In the genomic region with DNA sequence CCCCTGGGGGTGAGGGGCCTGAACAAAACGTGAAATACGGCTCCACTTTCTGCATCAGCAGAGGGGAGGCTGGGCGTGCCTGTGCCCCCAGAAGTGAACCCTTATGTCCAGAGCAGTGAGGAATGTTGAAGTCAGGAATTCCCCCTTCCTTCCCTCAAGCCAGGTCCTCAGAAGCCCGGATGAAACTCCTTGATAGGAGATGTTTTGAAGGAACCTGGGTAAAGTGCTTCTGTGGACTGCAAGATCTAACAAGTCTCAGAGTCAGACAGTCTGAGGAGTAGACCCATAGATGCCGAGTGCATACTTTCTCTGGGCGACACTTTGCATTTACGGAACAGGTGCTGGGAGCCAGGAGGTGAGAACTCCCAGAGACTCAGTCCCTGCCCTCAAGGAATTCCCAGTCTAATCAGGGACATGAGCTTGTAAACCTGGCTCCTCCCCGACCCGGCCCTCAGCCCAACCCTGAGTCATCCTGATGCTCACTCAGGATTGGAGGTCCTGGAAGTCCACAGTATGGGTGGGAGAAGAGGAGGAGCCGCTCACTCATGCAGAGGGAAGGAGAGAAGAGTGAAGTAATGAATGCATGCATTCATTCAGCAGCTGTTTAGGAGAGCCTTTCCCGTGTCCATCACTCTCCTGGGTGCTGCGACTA, we compare ENCODE assay signal across 16 cellular contexts.
DNase-seq lines count a peak whose midpoint lies in the region; ATAC-seq, FAIRE-seq and TF ChIP-seq lines count a peak whose summit lies in the region.
"Had no signal": no experiment of that assay in that cellular context is flagged by ENCODE, and none has a peak within 500 bp of the region (broad histone marks: within the 10 kb centered on the region; RNA-seq: fewer than 3 reads in every experiment).

No MANE protein-coding gene starts in this region.

- no peaks in the 10 kb centered on the region for H3K27me3 Mint-ChIP-seq in activated naive CD4-positive, alpha-beta T cell treated with anti-CD3 and anti-CD28 coated beads, Interleukin-2, amount 10 ng/mL, durations not matched to agents 7 days and 5 days
- H3K27me3 Mint-ChIP-seq in stimulated activated naive CD8-positive, alpha-beta T cell treated with anti-CD3 and anti-CD28 coated beads, Interleukin-15, amount 100 ng/mL, for 72 hours, result no peaks in the 10 kb centered on the region

- H3K4me3 ChIP-seq in choroid plexus epithelial cell (ENCODE audit: low read depth, low read length), result no peak overlapping the region
- H3K4me3 ChIP-seq: coronary artery, mucosa of descending colon, SK-N-MC had no signal

- ATAC-seq in stimulated activated naive CD8-positive, alpha-beta T cell treated with anti-CD3 and anti-CD28 coated beads, Interleukin-15, amount 100 ng/mL, for 72 hours, result no peak
- no peak for ATAC-seq in GM18867 (IDR thresholded peaks at IDR 0.05; ENCODE audit: unreplicated experiment)
- ATAC-seq: WTC11 had no signal

- CTCF ChIA-PET in activated naive CD4-positive, alpha-beta T cell treated with anti-CD3 and anti-CD28 coated beads, Interleukin-2, amount 10 ng/mL, durations not matched to agents 7 days and 5 days (lab: Charles Lee), result interaction anchor here (1.0 kb wide), 1 partner anchor 128 kb away, joined by 3 read pairs; no protein-coding TSS in a partner anchor

- H3K27ac Mint-ChIP-seq in activated naive CD4-positive, alpha-beta T cell treated with anti-CD3 and anti-CD28 coated beads, Interleukin-2, amount 10 ng/mL, durations not matched to agents 7 days and 5 days, result peak overlapping the region; percentile 26
- H3K27ac Mint-ChIP-seq in stimulated activated naive CD8-positive, alpha-beta T cell treated with anti-CD3 and anti-CD28 coated beads, Interleukin-15, amount 100 ng/mL, for 72 hours, result peak overlapping the region; percentile 82 to 97
- H3K27ac Mint-ChIP-seq: WTC11 had no signal

- no peaks in the 10 kb centered on the region for H3K9me3 Mint-ChIP-seq in activated naive CD4-positive, alpha-beta T cell treated with anti-CD3 and anti-CD28 coated beads, Interleukin-2, amount 10 ng/mL, durations not matched to agents 7 days and 5 days
- H3K9me3 Mint-ChIP-seq in stimulated activated naive CD8-positive, alpha-beta T cell treated with anti-CD3 and anti-CD28 coated beads, Interleukin-15, amount 100 ng/mL, for 72 hours, result no peaks in the 10 kb centered on the region
- H3K9me3 Mint-ChIP-seq: WTC11 had no signal

- peaks cover 2% of the 10 kb centered on the region for H3K36me3 Mint-ChIP-seq in activated naive CD4-positive, alpha-beta T cell treated with anti-CD3 and anti-CD28 coated beads, Interleukin-2, amount 10 ng/mL, durations not matched to agents 7 days and 5 days
- H3K36me3 Mint-ChIP-seq: WTC11 had no signal

- no peak for DNase-seq in activated naive CD4-positive, alpha-beta T cell treated with anti-CD3 and anti-CD28 coated beads, Interleukin-2, amount 10 ng/mL, durations not matched to agents 7 days and 5 days
- no peak for DNase-seq in activated naive CD4-positive, alpha-beta T cell treated with anti-CD3 and anti-CD28 coated beads, Interleukin-2, amount 50 U/mL, for 16 hours
- DNase-seq in RCC 7860 (ENCODE audit: low spot score) (peak; percentile 51), choroid plexus epithelial cell (ENCODE audit: low read depth) (peak; percentile 10), NCI-H774 (lab: John Stamatoyannopoulos, UW) (no peak), NCI-H146 treated with DMSO at 0.1 percent for 48 hours (lab: John Stamatoyannopoulos, UW; ENCODE audit: unreplicated experiment) (no peak)
- DNase-seq in stimulated activated naive CD8-positive, alpha-beta T cell treated with anti-CD3 and anti-CD28 coated beads, Interleukin-15, amount 100 ng/mL, for 72 hours, result no peak
- DNase-seq: DMS79 treated with DMSO at 0.1 percent for 48 hours, mucosa of descending colon, NCI-H2029 treated with DMSO at 0.1 percent for 48 hours, NCI-H82, posterior cingulate gyrus had no signal

- no peak overlapping the region for H3K4me3 Mint-ChIP-seq in activated naive CD4-positive, alpha-beta T cell treated with anti-CD3 and anti-CD28 coated beads, Interleukin-2, amount 10 ng/mL, durations not matched to agents 7 days and 5 days
- peak overlapping the region; percentile 41 to 49 for H3K4me3 Mint-ChIP-seq in stimulated activated naive CD8-positive, alpha-beta T cell treated with anti-CD3 and anti-CD28 coated beads, Interleukin-15, amount 100 ng/mL, for 72 hours
- H3K4me3 Mint-ChIP-seq: WTC11 had no signal

- TF ChIP-seq CTCF in choroid plexus epithelial cell (conservative IDR thresholded peaks at IDR 0.05; ENCODE audit: low read depth, low read length), result no peak

- FAIRE-seq in RCC 7860 (lab: Jason Lieb, UNC), result peak; percentile 26

- H3K4me1 Mint-ChIP-seq in activated naive CD4-positive, alpha-beta T cell treated with anti-CD3 and anti-CD28 coated beads, Interleukin-2, amount 10 ng/mL, durations not matched to agents 7 days and 5 days, result peaks cover 76% of the 10 kb centered on the region
- peaks cover 96% of the 10 kb centered on the region for H3K4me1 Mint-ChIP-seq in stimulated activated naive CD8-positive, alpha-beta T cell treated with anti-CD3 and anti-CD28 coated beads, Interleukin-15, amount 100 ng/mL, for 72 hours

Comparison
In these comparisons a context has a peak if more than half of its experiments do, and no peak if none do; other contexts are left out.
1. DNase-seq: peak in RCC 7860 (single experiment) and choroid plexus epithelial cell (single experiment); none in activated naive CD4-positive, alpha-beta T cell treated with anti-CD3 and anti-CD28 coated beads, Interleukin-2, amount 10 ng/mL, durations not matched to agents 7 days and 5 days (single experiment), activated naive CD4-positive, alpha-beta T cell treated with anti-CD3 and anti-CD28 coated beads, Interleukin-2, amount 50 U/mL, for 16 hours (single experiment), stimulated activated naive CD8-positive, alpha-beta T cell treated with anti-CD3 and anti-CD28 coated beads, Interleukin-15, amount 100 ng/mL, for 72 hours (0 of 2), NCI-H774 (single experiment) and NCI-H146 treated with DMSO at 0.1 percent for 48 hours (single experiment).